19 cellular contexts compared by ENCODE assay signal in the genomic region with DNA sequence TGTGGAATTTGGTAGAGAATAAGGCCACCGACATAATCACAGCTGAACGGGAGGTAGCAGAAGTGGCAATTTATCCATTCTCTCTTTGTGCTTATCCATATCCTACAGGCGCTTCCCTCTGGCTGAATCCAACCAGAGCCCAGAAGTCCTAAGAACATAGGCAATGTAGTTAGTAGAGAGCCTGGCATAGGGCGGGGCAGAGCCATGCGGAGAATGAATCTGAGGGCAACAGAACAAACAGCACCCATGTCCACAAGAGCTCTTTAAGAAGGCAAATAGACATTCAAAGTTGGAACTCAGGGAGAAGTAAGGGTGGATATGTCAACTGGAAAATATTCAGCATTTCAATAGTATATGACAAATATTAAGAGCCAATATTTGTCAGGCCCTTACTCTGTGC.
DNase-seq lines count a peak whose midpoint lies in the region; ATAC-seq and TF ChIP-seq lines count a peak whose summit lies in the region.
"Had no signal": no experiment of that assay in that cellular context is flagged by ENCODE, and none has a peak within 500 bp of the region (broad histone marks: within the 10 kb centered on the region; RNA-seq: fewer than 3 reads in every experiment).

No MANE protein-coding gene starts in this region.

- H3K36me3 ChIP-seq in lung (ENCODE audit: control insufficient read depth in 2 of 2, insufficient read depth in 2 of 2, low read length in 2 of 2) (no peaks in the 10 kb centered on the region), Karpas-422 (ENCODE audit: insufficient read depth, low read length) (no peaks in the 10 kb centered on the region)
- H3K36me3 ChIP-seq: BE2C had no signal

- H4K20me1 ChIP-seq in Karpas-422 (ENCODE audit: insufficient read depth, low read depth, low read length): no peaks in the 10 kb centered on the region

- peak; percentile 61 for DNase-seq in DMS153 (lab: John Stamatoyannopoulos, UW)
- DNase-seq in DMS153 treated with DMSO at 0.1 percent for 48 hours (lab: John Stamatoyannopoulos, UW; ENCODE audit: unreplicated experiment): peak; percentile 36
- peak; percentile 67 for DNase-seq in NCI-H748 (lab: John Stamatoyannopoulos, UW; ENCODE audit: unreplicated experiment)
- no peak for DNase-seq in lung (ENCODE audit: low spot score)
- DNase-seq in kidney tubule cell (ENCODE audit: low spot score): no peak
- DNase-seq in Karpas-422: no peak
- DNase-seq: ACHN; BE2C; C1 segment of cervical spinal cord; CD4-positive, CD25-positive, alpha-beta regulatory T cell; CD8-positive, alpha-beta memory T cell; COR-L47; DMS 273 treated with DMSO at 0.1 percent for 48 hours; DMS79; GF-D8; GM23248; HCEC 1CT had no signal

- no peak overlapping the region for H3K4me2 ChIP-seq in Karpas-422 (ENCODE audit: low read depth, low read length, poor library complexity, severe bottlenecking)

- ATAC-seq in lung (ENCODE audit: insufficient read depth, low FRiP score) (peak; percentile 15), GM21717 (IDR thresholded peaks at IDR 0.05; ENCODE audit: unreplicated experiment) (no peak), GM21381 (IDR thresholded peaks at IDR 0.05; ENCODE audit: unreplicated experiment) (no peak)

- H3K4me1 ChIP-seq in lung (ENCODE audit: control insufficient read depth in 2 of 2, insufficient read depth in 2 of 2, low read length in 2 of 2) (no peaks in the 10 kb centered on the region), Karpas-422 (ENCODE audit: low read length) (no peaks in the 10 kb centered on the region)

- H3K79me2 ChIP-seq in Karpas-422 (ENCODE audit: low read length): no peaks in the 10 kb centered on the region

- no peak overlapping the region for H2AFZ ChIP-seq in Karpas-422 (ENCODE audit: low read length)
- H2AFZ ChIP-seq: GM23248 had no signal

- peaks cover 0 to 2% of the 10 kb centered on the region in 2 donors for H3K9me3 ChIP-seq in lung (ENCODE audit: control insufficient read depth in 2 of 2, insufficient read depth in 1 of 2, low read length in 1 of 2)
- peaks cover 6% of the 10 kb centered on the region for H3K9me3 ChIP-seq in Karpas-422 (ENCODE audit: low read length)
- H3K9me3 ChIP-seq: BE2C had no signal

- H3K9ac ChIP-seq in Karpas-422 (ENCODE audit: low read length): no peak overlapping the region
- H3K9ac ChIP-seq: GM23248 had no signal

- no peaks in the 10 kb centered on the region for H3K9me2 ChIP-seq in Karpas-422 (replicated peaks; ENCODE audit: insufficient read depth, low read length)

- H3K27ac ChIP-seq in lung (ENCODE audit: low read depth in 1 of 2, low read length in 1 of 2): no peak overlapping the region
- H3K27ac ChIP-seq in Karpas-422 (ENCODE audit: low read length): no peak overlapping the region
- H3K27ac ChIP-seq: GM23248 had no signal

- H3K27me3 ChIP-seq in lung (ENCODE audit: control insufficient read depth, insufficient read depth): no peaks in the 10 kb centered on the region
- no peaks in the 10 kb centered on the region for H3K27me3 ChIP-seq in Karpas-422 (ENCODE audit: low read length)
- H3K27me3 ChIP-seq: BE2C had no signal

- TF ChIP-seq CTCF in lung (IDR thresholded peaks at IDR 0.05; ENCODE audit: control extremely low read depth, extremely low read depth): no peak

- H3K4me3 ChIP-seq in lung: no peak overlapping the region
- H3K4me3 ChIP-seq in Karpas-422 (ENCODE audit: low read length): no peak overlapping the region
- H3K4me3 ChIP-seq: GM23248 had no signal

- WGBS in lung, 2 donors: 76 to 87% methylated on average over 5 of the region's 5 CpGs

Comparison
In these comparisons a context has a peak if more than half of its experiments do, and no peak if none do; other contexts are left out.
1. DNase-seq: peak in DMS153 (single experiment), DMS153 treated with DMSO at 0.1 percent for 48 hours (single experiment) and NCI-H748 (single experiment); none in lung (single experiment), kidney tubule cell (single experiment) and Karpas-422 (single experiment).